Comparison of ENCODE assay signal across 1 cellular context in the genomic region with DNA sequence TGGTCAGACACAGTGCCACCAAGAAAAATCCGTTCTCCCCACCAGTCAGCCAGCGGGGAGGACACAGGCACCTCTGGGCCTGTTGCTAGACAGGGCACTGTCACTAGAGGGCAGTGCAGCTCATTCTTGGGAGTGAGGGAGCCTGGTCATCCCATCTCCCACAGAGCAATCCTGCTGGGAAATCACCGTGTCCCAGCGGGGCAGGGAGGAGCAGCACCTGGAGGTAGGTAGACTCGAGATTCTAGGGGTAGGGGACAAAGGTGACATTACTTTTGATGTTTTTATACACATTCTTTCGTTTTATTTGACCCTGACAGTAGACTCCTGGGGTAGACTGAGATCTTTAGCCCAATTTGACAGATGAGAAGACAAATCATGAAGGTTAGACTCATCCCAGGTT.
TF ChIP-seq lines count a peak whose summit lies in the region.

No MANE protein-coding gene starts in this region.

TF ChIP-seq in HepG2, 621 proteins besides CTCF, POLR2A, EP300 and RAD21 (continued from another document):
- TF ChIP-seq, protein P1, sequence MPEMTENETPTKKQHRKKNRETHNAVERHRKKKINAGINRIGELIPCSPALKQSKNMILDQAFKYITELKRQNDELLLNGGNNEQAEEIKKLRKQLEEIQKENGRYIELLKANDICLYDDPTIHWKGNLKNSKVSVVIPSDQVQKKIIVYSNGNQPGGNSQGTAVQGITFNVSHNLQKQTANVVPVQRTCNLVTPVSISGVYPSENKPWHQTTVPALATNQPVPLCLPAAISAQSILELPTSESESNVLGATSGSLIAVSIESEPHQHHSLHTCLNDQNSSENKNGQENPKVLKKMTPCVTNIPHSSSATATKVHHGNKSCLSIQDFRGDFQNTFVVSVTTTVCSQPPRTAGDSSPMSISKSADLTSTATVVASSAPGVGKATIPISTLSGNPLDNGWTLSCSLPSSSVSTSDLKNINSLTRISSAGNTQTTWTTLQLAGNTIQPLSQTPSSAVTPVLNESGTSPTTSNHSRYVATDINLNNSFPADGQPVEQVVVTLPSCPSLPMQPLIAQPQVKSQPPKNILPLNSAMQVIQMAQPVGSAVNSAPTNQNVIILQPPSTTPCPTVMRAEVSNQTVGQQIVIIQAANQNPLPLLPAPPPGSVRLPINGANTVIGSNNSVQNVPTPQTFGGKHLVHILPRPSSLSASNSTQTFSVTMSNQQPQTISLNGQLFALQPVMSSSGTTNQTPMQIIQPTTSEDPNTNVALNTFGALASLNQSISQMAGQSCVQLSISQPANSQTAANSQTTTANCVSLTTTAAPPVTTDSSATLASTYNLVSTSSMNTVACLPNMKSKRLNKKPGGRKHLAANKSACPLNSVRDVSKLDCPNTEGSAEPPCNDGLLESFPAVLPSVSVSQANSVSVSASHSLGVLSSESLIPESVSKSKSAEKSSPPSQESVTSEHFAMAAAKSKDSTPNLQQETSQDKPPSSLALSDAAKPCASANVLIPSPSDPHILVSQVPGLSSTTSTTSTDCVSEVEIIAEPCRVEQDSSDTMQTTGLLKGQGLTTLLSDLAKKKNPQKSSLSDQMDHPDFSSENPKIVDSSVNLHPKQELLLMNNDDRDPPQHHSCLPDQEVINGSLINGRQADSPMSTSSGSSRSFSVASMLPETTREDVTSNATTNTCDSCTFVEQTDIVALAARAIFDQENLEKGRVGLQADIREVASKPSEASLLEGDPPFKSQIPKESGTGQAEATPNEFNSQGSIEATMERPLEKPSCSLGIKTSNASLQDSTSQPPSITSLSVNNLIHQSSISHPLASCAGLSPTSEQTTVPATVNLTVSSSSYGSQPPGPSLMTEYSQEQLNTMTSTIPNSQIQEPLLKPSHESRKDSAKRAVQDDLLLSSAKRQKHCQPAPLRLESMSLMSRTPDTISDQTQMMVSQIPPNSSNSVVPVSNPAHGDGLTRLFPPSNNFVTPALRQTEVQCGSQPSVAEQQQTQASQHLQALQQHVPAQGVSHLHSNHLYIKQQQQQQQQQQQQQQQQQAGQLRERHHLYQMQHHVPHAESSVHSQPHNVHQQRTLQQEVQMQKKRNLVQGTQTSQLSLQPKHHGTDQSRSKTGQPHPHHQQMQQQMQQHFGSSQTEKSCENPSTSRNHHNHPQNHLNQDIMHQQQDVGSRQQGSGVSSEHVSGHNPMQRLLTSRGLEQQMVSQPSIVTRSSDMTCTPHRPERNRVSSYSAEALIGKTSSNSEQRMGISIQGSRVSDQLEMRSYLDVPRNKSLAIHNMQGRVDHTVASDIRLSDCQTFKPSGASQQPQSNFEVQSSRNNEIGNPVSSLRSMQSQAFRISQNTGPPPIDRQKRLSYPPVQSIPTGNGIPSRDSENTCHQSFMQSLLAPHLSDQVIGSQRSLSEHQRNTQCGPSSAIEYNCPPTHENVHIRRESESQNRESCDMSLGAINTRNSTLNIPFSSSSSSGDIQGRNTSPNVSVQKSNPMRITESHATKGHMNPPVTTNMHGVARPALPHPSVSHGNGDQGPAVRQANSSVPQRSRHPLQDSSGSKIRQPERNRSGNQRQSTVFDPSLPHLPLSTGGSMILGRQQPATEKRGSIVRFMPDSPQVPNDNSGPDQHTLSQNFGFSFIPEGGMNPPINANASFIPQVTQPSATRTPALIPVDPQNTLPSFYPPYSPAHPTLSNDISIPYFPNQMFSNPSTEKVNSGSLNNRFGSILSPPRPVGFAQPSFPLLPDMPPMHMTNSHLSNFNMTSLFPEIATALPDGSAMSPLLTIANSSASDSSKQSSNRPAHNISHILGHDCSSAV (CRISPR knock-in tag; IDR thresholded peaks at IDR 0.05; ENCODE audit: borderline replicate concordance): no peak
- TF ChIP-seq HNRNPUL1 (IDR thresholded peaks at IDR 0.05; ENCODE audit: low read depth, low read length): no peak
TF ChIP-seq in HepG2: peak in this region for 7.
